1 cellular context compared by ENCODE assay signal in genomic region chr12:121748571-121749265, GRCh38.
TF ChIP-seq lines count a peak whose summit lies in the region.

No MANE protein-coding gene starts in this region.

TF ChIP-seq in K562, 482 proteins besides CTCF, POLR2A, EP300 and RAD21 (continued from another document and continues in another):
- no peak for TF ChIP-seq DACH1 (IDR thresholded peaks at IDR 0.05; ENCODE audit: partially characterized antibody)
- no peak for TF ChIP-seq XRCC4 (IDR thresholded peaks at IDR 0.05; ENCODE audit: extremely low read depth, insufficient read depth, insufficient read length)
- TF ChIP-seq PURB (CRISPR knock-in tag; IDR thresholded peaks at IDR 0.05; ENCODE audit: low read depth), result no peak
- no peak for TF ChIP-seq POLR2AphosphoS2 (IDR thresholded peaks at IDR 0.05; ENCODE audit: low read length)
- no peak for TF ChIP-seq FOXJ3 (CRISPR knock-in tag; IDR thresholded peaks at IDR 0.05)
- peak; percentile 88 for TF ChIP-seq DPF2 (IDR thresholded peaks at IDR 0.05)
- no peak for TF ChIP-seq ZNF165 (CRISPR knock-in tag; IDR thresholded peaks at IDR 0.05; ENCODE audit: borderline replicate concordance)
- no peak for TF ChIP-seq KDM2B (CRISPR knock-in tag; IDR thresholded peaks at IDR 0.05)
- no peak for TF ChIP-seq IRF1 (CRISPR knock-in tag; IDR thresholded peaks at IDR 0.05; ENCODE audit: borderline replicate concordance)
- TF ChIP-seq RBM22 (IDR thresholded peaks at IDR 0.05; ENCODE audit: low read depth, low read length, poor library complexity, severe bottlenecking), result no peak
- TF ChIP-seq ZNF197 (CRISPR knock-in tag; IDR thresholded peaks at IDR 0.05; ENCODE audit: low read depth), result no peak
- TF ChIP-seq SLC30A9 (CRISPR knock-in tag; IDR thresholded peaks at IDR 0.05), result no peak
- TF ChIP-seq ZNF445 (CRISPR knock-in tag; IDR thresholded peaks at IDR 0.05; ENCODE audit: low read depth), result no peak
- no peak for TF ChIP-seq EGR1 (conservative IDR thresholded peaks at IDR 0.05)
- no peak for TF ChIP-seq ZNF408 (CRISPR knock-in tag; IDR thresholded peaks at IDR 0.05; ENCODE audit: low read depth)
- TF ChIP-seq CREB1 (IDR thresholded peaks at IDR 0.05), result peak; percentile 95
- TF ChIP-seq CREB1 (CRISPR knock-in tag; IDR thresholded peaks at IDR 0.05), result peak; percentile 91
- no peak for TF ChIP-seq MECOM (CRISPR knock-in tag; IDR thresholded peaks at IDR 0.05)
- TF ChIP-seq POLR3G (IDR thresholded peaks at IDR 0.05; ENCODE audit: extremely low read depth, insufficient read length, insufficient replicate concordance), result no peak
- TF ChIP-seq ATF3 (IDR thresholded peaks at IDR 0.05), result peak; percentile 97
- TF ChIP-seq ATF3 (CRISPR knock-in tag; conservative IDR thresholded peaks at IDR 0.05), result peak; percentile 74
- TF ChIP-seq DIDO1 (tag; IDR thresholded peaks at IDR 0.05; ENCODE audit: low read depth), result 0 out of 2 replicates have a peak, but pooled peaks have one; percentile 21
- TF ChIP-seq FIP1L1 (IDR thresholded peaks at IDR 0.05; ENCODE audit: low read depth, low read length, poor library complexity, severe bottlenecking), result no peak
- TF ChIP-seq ZHX1 (conservative IDR thresholded peaks at IDR 0.05; ENCODE audit: low read length), result no peak
- TF ChIP-seq HES1 (IDR thresholded peaks at IDR 0.05; ENCODE audit: low read depth), result no peak
- no peak for TF ChIP-seq CBFB (CRISPR knock-in tag; IDR thresholded peaks at IDR 0.05)
- TF ChIP-seq ARID1B (IDR thresholded peaks at IDR 0.05), result peak; percentile 79
- TF ChIP-seq U2AF1 (optimal IDR thresholded peaks at IDR 0.05; ENCODE audit: low read depth, low read length), result no peak
- TF ChIP-seq BACH1 (tag; IDR thresholded peaks at IDR 0.05), result peak; percentile 54; the same call in 1 of the 2 replicates
- TF ChIP-seq SREBF1 (IDR thresholded peaks at IDR 0.05; ENCODE audit: borderline replicate concordance, low read depth, low read length), result no peak
- peak; percentile 91 for TF ChIP-seq MGA (IDR thresholded peaks at IDR 0.05)
- no peak for TF ChIP-seq GATAD2B (IDR thresholded peaks at IDR 0.05; ENCODE audit: borderline replicate concordance)
- no peak for TF ChIP-seq ZNF184 (CRISPR knock-in tag; IDR thresholded peaks at IDR 0.05)
- TF ChIP-seq CUX1 (CRISPR knock-in tag; IDR thresholded peaks at IDR 0.05), result no peak
- TF ChIP-seq RBM14 (IDR thresholded peaks at IDR 0.05; ENCODE audit: borderline replicate concordance, insufficient read depth, low read depth, low read length), result no peak
- TF ChIP-seq FOSL1 (tag; conservative IDR thresholded peaks at IDR 0.05), result peak; percentile 88
- no peak for TF ChIP-seq MTF1 (CRISPR knock-in tag; IDR thresholded peaks at IDR 0.05; ENCODE audit: borderline replicate concordance)
- TF ChIP-seq JUN (IDR thresholded peaks at IDR 0.05; ENCODE audit: borderline replicate concordance, low read depth, low read length), result peak; percentile 92
- peak; percentile 87 for TF ChIP-seq JUN (CRISPR knock-in tag; IDR thresholded peaks at IDR 0.05; ENCODE audit: borderline replicate concordance)
- no peak for TF ChIP-seq NCOA2 (IDR thresholded peaks at IDR 0.05; ENCODE audit: partially characterized antibody in 2 of 2)
- TF ChIP-seq SNIP1 (IDR thresholded peaks at IDR 0.05; ENCODE audit: low read depth), result 0 out of 2 replicates have a peak, but pooled peaks have one; percentile 24
- no peak for TF ChIP-seq NR4A1 (CRISPR knock-in tag; IDR thresholded peaks at IDR 0.05)
- TF ChIP-seq NR4A1 (tag; IDR thresholded peaks at IDR 0.05), result peak; percentile 72
- TF ChIP-seq FOXK2 (conservative IDR thresholded peaks at IDR 0.05 in 1 of 2, IDR thresholded peaks at IDR 0.05 in 1 of 2; ENCODE audit: low read depth in 2 of 2), result peak; percentile 17 to 65; a peak in 2 of 4 replicates
- TF ChIP-seq TAF1 (IDR thresholded peaks at IDR 0.05; ENCODE audit: control insufficient read depth, extremely low read depth, insufficient read depth, low read length, severe bottlenecking), result no peak
